8 cellular contexts compared by ENCODE assay signal in genomic region chrX:68462653-68463052, GRCh38. TPM values are rescaled to one million over a fixed set of nuclear protein-coding genes. Genes with fewer than 3 reads are reported as not detected.
DNase-seq lines count a peak whose midpoint lies in the region; ATAC-seq, FAIRE-seq and TF ChIP-seq lines count a peak whose summit lies in the region.

No MANE protein-coding gene starts in this region.

- no peaks in the 10 kb centered on the region for H3F3A ChIP-seq in Loucy (ENCODE audit: low read depth)

- H3K4me3 ChIP-seq in Loucy (ENCODE audit: low read length, poor library complexity, severe bottlenecking) (peak overlapping the region; percentile 49), right atrium auricular region (no peak overlapping the region)

- CTCF ChIA-PET in activated CD4-positive, alpha-beta memory T cell treated with anti-CD3 and anti-CD28 coated beads for 36 hours (lab: Charles Lee): interaction anchor here (1.1 kb wide), 1 partner anchor 266 kb away, joined by 3 read pairs; no protein-coding TSS in a partner anchor

- no peaks in the 10 kb centered on the region for H3K9me3 ChIP-seq in Loucy (ENCODE audit: insufficient read depth, low read depth, low read length)
- no peaks in the 10 kb centered on the region for H3K9me3 ChIP-seq in right atrium auricular region

- no peaks in the 10 kb centered on the region for H4K20me1 ChIP-seq in Loucy (ENCODE audit: insufficient read depth, low read length, poor library complexity, severe bottlenecking)

- H3K27me3 ChIP-seq in Loucy (ENCODE audit: insufficient read depth, low read length, poor library complexity, severe bottlenecking): no peaks in the 10 kb centered on the region
- H3K27me3 ChIP-seq in right atrium auricular region: no peaks in the 10 kb centered on the region

- H3K27me3 Mint-ChIP-seq in activated CD4-positive, alpha-beta memory T cell treated with anti-CD3 and anti-CD28 coated beads for 36 hours: no peaks in the 10 kb centered on the region

- H3K36me3 ChIP-seq in Loucy (ENCODE audit: insufficient read depth, low read length) (no peaks in the 10 kb centered on the region), right atrium auricular region (no peaks in the 10 kb centered on the region)

- no peaks in the 10 kb centered on the region for H3K4me1 ChIP-seq in Loucy (ENCODE audit: insufficient read depth, low read length, poor library complexity, severe bottlenecking)
- no peaks in the 10 kb centered on the region for H3K4me1 ChIP-seq in right atrium auricular region

- TF ChIP-seq CTCF in D721Med (IDR thresholded peaks at IDR 0.05; ENCODE audit: insufficient read depth, missing control alignments) (peak; percentile 67), Loucy (conservative IDR thresholded peaks at IDR 0.05; ENCODE audit: low read length) (peak; percentile 60), right atrium auricular region (IDR thresholded peaks at IDR 0.05) (peak; percentile 27 to 72)

- DNase-seq in D721Med (ENCODE audit: insufficient read length, low spot score) (no peak), right atrium auricular region (ENCODE audit: low spot score) (no peak), NCI-H510A treated with DMSO at 0.1 percent for 48 hours (lab: John Stamatoyannopoulos, UW) (no peak), amniotic stem cell (lab: John Stamatoyannopoulos, UW) (no peak)
- peak; percentile 10 for DNase-seq in activated CD4-positive, alpha-beta memory T cell treated with anti-CD3 and anti-CD28 coated beads for 36 hours
- DNase-seq in stimulated activated CD8-positive, alpha-beta memory T cell treated with anti-CD3 and anti-CD28 coated beads, Interleukin-4, amount 100 ng/mL, for 48 hours: peak; percentile 22

- no peaks in the 10 kb centered on the region for H3K79me2 ChIP-seq in Loucy (ENCODE audit: insufficient read depth, low read length)

- peak overlapping the region; percentile 51 for H3K4me2 ChIP-seq in Loucy (ENCODE audit: low read depth, low read length, poor library complexity, severe bottlenecking)

- no peaks in the 10 kb centered on the region for H3K36me3 Mint-ChIP-seq in activated CD4-positive, alpha-beta memory T cell treated with anti-CD3 and anti-CD28 coated beads for 36 hours

- no peaks in the 10 kb centered on the region for H3K9me3 Mint-ChIP-seq in activated CD4-positive, alpha-beta memory T cell treated with anti-CD3 and anti-CD28 coated beads for 36 hours

- ATAC-seq in GM19372 (IDR thresholded peaks at IDR 0.05; ENCODE audit: low read depth, unreplicated experiment): peak; percentile 68

- POLR2A ChIA-PET in activated CD4-positive, alpha-beta memory T cell treated with anti-CD3 and anti-CD28 coated beads for 36 hours (lab: Charles Lee): no interaction called here

- H3K27ac ChIP-seq in right atrium auricular region: no peak overlapping the region

- no peak overlapping the region for H3K9ac ChIP-seq in Loucy (ENCODE audit: low read depth, low read length, poor library complexity, severe bottlenecking)

- peak overlapping the region; percentile 89 for H2AFZ ChIP-seq in Loucy (ENCODE audit: low read length)

- no peak for FAIRE-seq in D721Med (lab: Jason Lieb, UNC)

- intact Hi-C loops in activated CD4-positive, alpha-beta memory T cell treated with anti-CD3 and anti-CD28 coated beads for 36 hours (cut with micrococcal nuclease): loop anchor here (5.0 kb wide), 1 partner anchor 265 kb away; no protein-coding TSS in a partner anchor

- H3K4me1 Mint-ChIP-seq in activated CD4-positive, alpha-beta memory T cell treated with anti-CD3 and anti-CD28 coated beads for 36 hours (ENCODE audit: low read depth): peaks cover 2% of the 10 kb centered on the region

- no peaks in the 10 kb centered on the region for H3K9me2 ChIP-seq in Loucy (replicated peaks; ENCODE audit: low read depth, low read length)

- H3K4me3 Mint-ChIP-seq in activated CD4-positive, alpha-beta memory T cell treated with anti-CD3 and anti-CD28 coated beads for 36 hours: no peak overlapping the region

- H3K27ac Mint-ChIP-seq in activated CD4-positive, alpha-beta memory T cell treated with anti-CD3 and anti-CD28 coated beads for 36 hours: no peak overlapping the region

RNA-seq across cellular contexts. Expression of gene OPHN1, which starts 29.4 kb away (rescaled TPM):
- total RNA-seq in activated CD4-positive, alpha-beta memory T cell treated with anti-CD3 and anti-CD28 coated beads for 36 hours: under 1 TPM; 0.21 to 0.46 TPM
- 1 to 10 TPM; 2.5 to 4.3 TPM for total RNA-seq in right atrium auricular region

RNA-seq across cellular contexts. Expression of gene YIPF6, which starts 36.2 kb away (rescaled TPM):
- total RNA-seq in activated CD4-positive, alpha-beta memory T cell treated with anti-CD3 and anti-CD28 coated beads for 36 hours: 10 to 100 TPM; 24.2 to 26.1 TPM
- total RNA-seq in right atrium auricular region: 10 to 100 TPM; 20.1 to 23.4 TPM

Comparison
In these comparisons a context has a peak if more than half of its experiments do, and no peak if none do; other contexts are left out.
1. DNase-seq: peak in activated CD4-positive, alpha-beta memory T cell treated with anti-CD3 and anti-CD28 coated beads for 36 hours (single experiment) and stimulated activated CD8-positive, alpha-beta memory T cell treated with anti-CD3 and anti-CD28 coated beads, Interleukin-4, amount 100 ng/mL, for 48 hours (single experiment); none in D721Med (single experiment), right atrium auricular region (single experiment), NCI-H510A treated with DMSO at 0.1 percent for 48 hours (single experiment) and amniotic stem cell (single experiment).
2. Peak in every context shown above with its lines, with median percentiles within 50 percentile points of each other: CTCF ChIP-seq.